Comparison of ENCODE assay signal across 1 cellular context in the genomic region with DNA sequence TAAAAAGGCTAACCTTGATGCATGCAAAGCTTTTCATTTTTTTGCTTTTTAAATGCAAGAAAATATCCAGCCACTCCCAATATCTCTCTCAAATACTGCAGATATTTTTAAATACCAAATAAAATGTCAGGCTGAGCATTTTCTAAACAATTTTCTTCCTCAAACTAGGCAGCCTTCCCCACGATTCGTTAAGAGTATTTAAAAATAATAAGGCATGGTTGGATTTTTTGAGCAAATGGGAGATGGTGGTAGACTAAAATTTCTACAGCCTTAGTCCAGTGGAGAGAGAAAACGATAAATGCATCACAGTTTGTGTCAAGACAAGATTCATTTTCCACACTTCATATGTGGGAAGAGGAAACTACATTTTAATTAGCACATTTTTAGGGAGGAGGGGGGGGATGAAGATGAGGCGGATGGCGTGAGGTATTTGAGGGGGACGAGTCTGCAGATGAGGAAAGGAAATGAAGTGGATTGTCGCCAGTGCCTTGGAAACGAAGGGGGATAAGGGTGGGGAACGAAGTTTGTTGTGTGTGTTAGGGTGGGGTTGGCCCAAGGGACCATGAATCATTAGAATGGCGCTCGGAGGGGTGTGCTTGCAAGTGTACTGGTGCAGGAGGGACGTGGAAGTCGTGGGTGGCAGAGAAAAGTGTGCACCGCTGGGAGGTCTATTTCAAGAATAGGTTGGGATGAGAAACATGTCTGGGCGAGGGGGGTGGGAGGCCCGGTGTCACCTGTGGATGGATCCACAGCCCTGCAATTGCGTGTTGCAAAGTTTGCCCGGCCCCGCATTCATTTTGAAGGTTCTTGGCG.
TF ChIP-seq lines count a peak whose summit lies in the region.

No MANE protein-coding gene starts in this region.

TF ChIP-seq in HEK293, 187 proteins besides CTCF, POLR2A, EP300 and RAD21 (continued from another document):
- TF ChIP-seq, protein P1, sequence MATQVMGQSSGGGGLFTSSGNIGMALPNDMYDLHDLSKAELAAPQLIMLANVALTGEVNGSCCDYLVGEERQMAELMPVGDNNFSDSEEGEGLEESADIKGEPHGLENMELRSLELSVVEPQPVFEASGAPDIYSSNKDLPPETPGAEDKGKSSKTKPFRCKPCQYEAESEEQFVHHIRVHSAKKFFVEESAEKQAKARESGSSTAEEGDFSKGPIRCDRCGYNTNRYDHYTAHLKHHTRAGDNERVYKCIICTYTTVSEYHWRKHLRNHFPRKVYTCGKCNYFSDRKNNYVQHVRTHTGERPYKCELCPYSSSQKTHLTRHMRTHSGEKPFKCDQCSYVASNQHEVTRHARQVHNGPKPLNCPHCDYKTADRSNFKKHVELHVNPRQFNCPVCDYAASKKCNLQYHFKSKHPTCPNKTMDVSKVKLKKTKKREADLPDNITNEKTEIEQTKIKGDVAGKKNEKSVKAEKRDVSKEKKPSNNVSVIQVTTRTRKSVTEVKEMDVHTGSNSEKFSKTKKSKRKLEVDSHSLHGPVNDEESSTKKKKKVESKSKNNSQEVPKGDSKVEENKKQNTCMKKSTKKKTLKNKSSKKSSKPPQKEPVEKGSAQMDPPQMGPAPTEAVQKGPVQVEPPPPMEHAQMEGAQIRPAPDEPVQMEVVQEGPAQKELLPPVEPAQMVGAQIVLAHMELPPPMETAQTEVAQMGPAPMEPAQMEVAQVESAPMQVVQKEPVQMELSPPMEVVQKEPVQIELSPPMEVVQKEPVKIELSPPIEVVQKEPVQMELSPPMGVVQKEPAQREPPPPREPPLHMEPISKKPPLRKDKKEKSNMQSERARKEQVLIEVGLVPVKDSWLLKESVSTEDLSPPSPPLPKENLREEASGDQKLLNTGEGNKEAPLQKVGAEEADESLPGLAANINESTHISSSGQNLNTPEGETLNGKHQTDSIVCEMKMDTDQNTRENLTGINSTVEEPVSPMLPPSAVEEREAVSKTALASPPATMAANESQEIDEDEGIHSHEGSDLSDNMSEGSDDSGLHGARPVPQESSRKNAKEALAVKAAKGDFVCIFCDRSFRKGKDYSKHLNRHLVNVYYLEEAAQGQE (tag by site-specific recombination; IDR thresholded peaks at IDR 0.05): no peak
- peak; percentile 42; the same call in 1 of the 2 replicates for TF ChIP-seq ZBTB20 (tag by site-specific recombination; IDR thresholded peaks at IDR 0.05)
- TF ChIP-seq, protein P2, sequence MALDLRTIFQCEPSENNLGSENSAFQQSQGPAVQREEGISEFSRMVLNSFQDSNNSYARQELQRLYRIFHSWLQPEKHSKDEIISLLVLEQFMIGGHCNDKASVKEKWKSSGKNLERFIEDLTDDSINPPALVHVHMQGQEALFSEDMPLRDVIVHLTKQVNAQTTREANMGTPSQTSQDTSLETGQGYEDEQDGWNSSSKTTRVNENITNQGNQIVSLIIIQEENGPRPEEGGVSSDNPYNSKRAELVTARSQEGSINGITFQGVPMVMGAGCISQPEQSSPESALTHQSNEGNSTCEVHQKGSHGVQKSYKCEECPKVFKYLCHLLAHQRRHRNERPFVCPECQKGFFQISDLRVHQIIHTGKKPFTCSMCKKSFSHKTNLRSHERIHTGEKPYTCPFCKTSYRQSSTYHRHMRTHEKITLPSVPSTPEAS (tag by site-specific recombination; IDR thresholded peaks at IDR 0.05): 0 out of 2 replicates have a peak, but pooled peaks have one; percentile 13
- TF ChIP-seq ZNF660 (tag by site-specific recombination; IDR thresholded peaks at IDR 0.05): no peak
- no peak for TF ChIP-seq RBAK (tag by site-specific recombination; IDR thresholded peaks at IDR 0.05)
- peak; percentile 86 for TF ChIP-seq SCRT2 (tag by site-specific recombination; IDR thresholded peaks at IDR 0.05)
- peak; percentile 70 for TF ChIP-seq ZBTB17 (tag by site-specific recombination; IDR thresholded peaks at IDR 0.05)
- no peak for TF ChIP-seq ZBTB8A (tag by site-specific recombination; IDR thresholded peaks at IDR 0.05)
- peak; percentile 29; the same call in 1 of the 2 replicates for TF ChIP-seq ZNF664 (tag by site-specific recombination; IDR thresholded peaks at IDR 0.05)
- peak; percentile 57 for TF ChIP-seq SP7 (tag by site-specific recombination; IDR thresholded peaks at IDR 0.05)
- TF ChIP-seq ZNF830 (tag by site-specific recombination; IDR thresholded peaks at IDR 0.05; ENCODE audit: low read depth): no peak
- TF ChIP-seq SCRT1 (tag by site-specific recombination; IDR thresholded peaks at IDR 0.05; ENCODE audit: borderline replicate concordance): peak; percentile 33; the same call in 1 of the 2 replicates
- 0 out of 2 replicates have a peak, but pooled peaks have one; percentile 19 for TF ChIP-seq ZNF76 (tag by site-specific recombination; IDR thresholded peaks at IDR 0.05; ENCODE audit: borderline replicate concordance, low read depth)
- no peak for TF ChIP-seq MYNN (tag by site-specific recombination; IDR thresholded peaks at IDR 0.05; ENCODE audit: borderline replicate concordance)
- TF ChIP-seq ZNF112 (tag by site-specific recombination; IDR thresholded peaks at IDR 0.05): no peak
- peak; percentile 24 for TF ChIP-seq KLF9 (tag by site-specific recombination; IDR thresholded peaks at IDR 0.05; ENCODE audit: low read depth)
- TF ChIP-seq GLIS2 (tag by site-specific recombination; IDR thresholded peaks at IDR 0.05): peak; percentile 62; the same call in 1 of the 2 replicates
- TF ChIP-seq ZNF629 (tag by site-specific recombination; IDR thresholded peaks at IDR 0.05): 0 out of 2 replicates have a peak, but pooled peaks have one; percentile 9
- no peak for TF ChIP-seq HOXC10 (CRISPR knock-in tag; IDR thresholded peaks at IDR 0.05)
- TF ChIP-seq FEZF1 (tag by site-specific recombination; IDR thresholded peaks at IDR 0.05): no peak
- peak; percentile 82 for TF ChIP-seq ZNF366 (tag by site-specific recombination; conservative IDR thresholded peaks at IDR 0.05)
- TF ChIP-seq ZNF514 (tag by site-specific recombination; IDR thresholded peaks at IDR 0.05): no peak
- TF ChIP-seq, protein P3, sequence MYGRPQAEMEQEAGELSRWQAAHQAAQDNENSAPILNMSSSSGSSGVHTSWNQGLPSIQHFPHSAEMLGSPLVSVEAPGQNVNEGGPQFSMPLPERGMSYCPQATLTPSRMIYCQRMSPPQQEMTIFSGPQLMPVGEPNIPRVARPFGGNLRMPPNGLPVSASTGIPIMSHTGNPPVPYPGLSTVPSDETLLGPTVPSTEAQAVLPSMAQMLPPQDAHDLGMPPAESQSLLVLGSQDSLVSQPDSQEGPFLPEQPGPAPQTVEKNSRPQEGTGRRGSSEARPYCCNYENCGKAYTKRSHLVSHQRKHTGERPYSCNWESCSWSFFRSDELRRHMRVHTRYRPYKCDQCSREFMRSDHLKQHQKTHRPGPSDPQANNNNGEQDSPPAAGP (tag by site-specific recombination; IDR thresholded peaks at IDR 0.05): peak; percentile 99
- TF ChIP-seq ZNF354C (tag by site-specific recombination; IDR thresholded peaks at IDR 0.05; ENCODE audit: borderline replicate concordance, low read depth): no peak
- TF ChIP-seq ZFHX2 (tag by site-specific recombination; conservative IDR thresholded peaks at IDR 0.05): peak; percentile 68
- TF ChIP-seq GFI1B (tag by site-specific recombination; IDR thresholded peaks at IDR 0.05): no peak
- TF ChIP-seq OVOL3 (tag by site-specific recombination; IDR thresholded peaks at IDR 0.05): no peak
- TF ChIP-seq, protein P4, sequence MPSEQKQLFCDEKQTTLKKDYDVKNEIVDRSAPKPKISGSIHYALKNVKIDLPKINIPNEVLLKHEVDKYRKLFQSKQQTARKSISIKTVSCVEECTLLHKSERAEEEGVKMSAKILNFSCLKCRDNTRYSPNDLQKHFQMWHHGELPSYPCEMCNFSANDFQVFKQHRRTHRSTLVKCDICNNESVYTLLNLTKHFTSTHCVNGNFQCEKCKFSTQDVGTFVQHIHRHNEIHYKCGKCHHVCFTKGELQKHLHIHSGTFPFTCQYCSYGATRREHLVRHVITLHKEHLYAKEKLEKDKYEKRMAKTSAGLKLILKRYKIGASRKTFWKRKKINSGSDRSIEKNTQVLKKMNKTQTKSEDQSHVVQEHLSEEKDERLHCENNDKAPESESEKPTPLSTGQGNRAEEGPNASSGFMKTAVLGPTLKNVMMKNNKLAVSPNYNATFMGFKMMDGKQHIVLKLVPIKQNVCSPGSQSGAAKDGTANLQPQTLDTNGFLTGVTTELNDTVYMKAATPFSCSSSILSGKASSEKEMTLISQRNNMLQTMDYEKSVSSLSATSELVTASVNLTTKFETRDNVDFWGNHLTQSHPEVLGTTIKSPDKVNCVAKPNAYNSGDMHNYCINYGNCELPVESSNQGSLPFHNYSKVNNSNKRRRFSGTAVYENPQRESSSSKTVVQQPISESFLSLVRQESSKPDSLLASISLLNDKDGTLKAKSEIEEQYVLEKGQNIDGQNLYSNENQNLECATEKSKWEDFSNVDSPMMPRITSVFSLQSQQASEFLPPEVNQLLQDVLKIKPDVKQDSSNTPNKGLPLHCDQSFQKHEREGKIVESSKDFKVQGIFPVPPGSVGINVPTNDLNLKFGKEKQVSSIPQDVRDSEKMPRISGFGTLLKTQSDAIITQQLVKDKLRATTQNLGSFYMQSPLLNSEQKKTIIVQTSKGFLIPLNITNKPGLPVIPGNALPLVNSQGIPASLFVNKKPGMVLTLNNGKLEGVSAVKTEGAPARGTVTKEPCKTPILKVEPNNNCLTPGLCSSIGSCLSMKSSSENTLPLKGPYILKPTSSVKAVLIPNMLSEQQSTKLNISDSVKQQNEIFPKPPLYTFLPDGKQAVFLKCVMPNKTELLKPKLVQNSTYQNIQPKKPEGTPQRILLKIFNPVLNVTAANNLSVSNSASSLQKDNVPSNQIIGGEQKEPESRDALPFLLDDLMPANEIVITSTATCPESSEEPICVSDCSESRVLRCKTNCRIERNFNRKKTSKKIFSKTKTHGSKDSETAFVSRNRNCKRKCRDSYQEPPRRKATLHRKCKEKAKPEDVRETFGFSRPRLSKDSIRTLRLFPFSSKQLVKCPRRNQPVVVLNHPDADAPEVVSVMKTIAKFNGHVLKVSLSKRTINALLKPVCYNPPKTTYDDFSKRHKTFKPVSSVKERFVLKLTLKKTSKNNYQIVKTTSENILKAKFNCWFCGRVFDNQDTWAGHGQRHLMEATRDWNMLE (tag by site-specific recombination; conservative IDR thresholded peaks at IDR 0.05; ENCODE audit: low read depth): no peak
- TF ChIP-seq ZSCAN23 (tag by site-specific recombination; IDR thresholded peaks at IDR 0.05): 0 out of 2 replicates have a peak, but pooled peaks have one; percentile 28
